In the genomic region with DNA sequence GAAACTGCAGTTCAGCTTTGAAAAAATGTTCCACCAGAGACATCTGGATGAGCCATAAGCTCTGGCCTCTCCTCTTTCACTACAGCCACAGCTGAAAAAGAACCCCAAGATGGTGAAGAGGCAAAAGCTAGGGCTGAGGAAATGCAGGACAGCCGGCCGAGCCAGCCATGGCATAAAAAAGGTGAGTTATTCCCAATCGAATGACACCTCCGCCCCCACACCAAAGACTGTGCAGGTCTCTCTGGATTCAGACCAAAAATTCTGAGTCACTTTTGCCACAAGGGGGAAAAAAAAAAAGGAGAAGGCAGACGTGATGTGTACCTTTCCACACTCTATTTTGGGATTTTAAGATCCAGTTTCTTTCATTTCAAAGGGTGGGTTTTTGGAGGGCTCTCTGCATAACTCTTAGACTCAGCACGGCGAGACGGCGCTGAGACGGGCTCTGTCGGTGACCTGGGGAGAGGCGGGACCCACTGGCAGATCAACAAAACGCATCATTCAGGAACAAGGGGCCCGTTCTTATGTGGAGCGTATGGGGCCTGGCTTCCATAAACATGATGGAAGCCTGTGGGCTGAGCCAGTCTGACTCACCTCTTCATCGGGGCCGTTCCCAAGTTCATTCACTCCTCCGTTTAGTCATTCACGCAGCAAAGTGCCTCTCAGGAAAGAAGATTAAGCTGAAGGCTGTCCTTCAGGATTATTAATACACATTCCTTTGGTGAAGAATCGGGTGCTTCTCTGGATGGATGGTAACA, we compare ENCODE assay signal across 1 cellular context.
TF ChIP-seq lines count a peak whose summit lies in the region.

No MANE protein-coding gene starts in this region.

TF ChIP-seq in GM23338, 12 proteins besides CTCF, POLR2A, EP300 and RAD21 (continued from another document):
- TF ChIP-seq, protein P1, sequence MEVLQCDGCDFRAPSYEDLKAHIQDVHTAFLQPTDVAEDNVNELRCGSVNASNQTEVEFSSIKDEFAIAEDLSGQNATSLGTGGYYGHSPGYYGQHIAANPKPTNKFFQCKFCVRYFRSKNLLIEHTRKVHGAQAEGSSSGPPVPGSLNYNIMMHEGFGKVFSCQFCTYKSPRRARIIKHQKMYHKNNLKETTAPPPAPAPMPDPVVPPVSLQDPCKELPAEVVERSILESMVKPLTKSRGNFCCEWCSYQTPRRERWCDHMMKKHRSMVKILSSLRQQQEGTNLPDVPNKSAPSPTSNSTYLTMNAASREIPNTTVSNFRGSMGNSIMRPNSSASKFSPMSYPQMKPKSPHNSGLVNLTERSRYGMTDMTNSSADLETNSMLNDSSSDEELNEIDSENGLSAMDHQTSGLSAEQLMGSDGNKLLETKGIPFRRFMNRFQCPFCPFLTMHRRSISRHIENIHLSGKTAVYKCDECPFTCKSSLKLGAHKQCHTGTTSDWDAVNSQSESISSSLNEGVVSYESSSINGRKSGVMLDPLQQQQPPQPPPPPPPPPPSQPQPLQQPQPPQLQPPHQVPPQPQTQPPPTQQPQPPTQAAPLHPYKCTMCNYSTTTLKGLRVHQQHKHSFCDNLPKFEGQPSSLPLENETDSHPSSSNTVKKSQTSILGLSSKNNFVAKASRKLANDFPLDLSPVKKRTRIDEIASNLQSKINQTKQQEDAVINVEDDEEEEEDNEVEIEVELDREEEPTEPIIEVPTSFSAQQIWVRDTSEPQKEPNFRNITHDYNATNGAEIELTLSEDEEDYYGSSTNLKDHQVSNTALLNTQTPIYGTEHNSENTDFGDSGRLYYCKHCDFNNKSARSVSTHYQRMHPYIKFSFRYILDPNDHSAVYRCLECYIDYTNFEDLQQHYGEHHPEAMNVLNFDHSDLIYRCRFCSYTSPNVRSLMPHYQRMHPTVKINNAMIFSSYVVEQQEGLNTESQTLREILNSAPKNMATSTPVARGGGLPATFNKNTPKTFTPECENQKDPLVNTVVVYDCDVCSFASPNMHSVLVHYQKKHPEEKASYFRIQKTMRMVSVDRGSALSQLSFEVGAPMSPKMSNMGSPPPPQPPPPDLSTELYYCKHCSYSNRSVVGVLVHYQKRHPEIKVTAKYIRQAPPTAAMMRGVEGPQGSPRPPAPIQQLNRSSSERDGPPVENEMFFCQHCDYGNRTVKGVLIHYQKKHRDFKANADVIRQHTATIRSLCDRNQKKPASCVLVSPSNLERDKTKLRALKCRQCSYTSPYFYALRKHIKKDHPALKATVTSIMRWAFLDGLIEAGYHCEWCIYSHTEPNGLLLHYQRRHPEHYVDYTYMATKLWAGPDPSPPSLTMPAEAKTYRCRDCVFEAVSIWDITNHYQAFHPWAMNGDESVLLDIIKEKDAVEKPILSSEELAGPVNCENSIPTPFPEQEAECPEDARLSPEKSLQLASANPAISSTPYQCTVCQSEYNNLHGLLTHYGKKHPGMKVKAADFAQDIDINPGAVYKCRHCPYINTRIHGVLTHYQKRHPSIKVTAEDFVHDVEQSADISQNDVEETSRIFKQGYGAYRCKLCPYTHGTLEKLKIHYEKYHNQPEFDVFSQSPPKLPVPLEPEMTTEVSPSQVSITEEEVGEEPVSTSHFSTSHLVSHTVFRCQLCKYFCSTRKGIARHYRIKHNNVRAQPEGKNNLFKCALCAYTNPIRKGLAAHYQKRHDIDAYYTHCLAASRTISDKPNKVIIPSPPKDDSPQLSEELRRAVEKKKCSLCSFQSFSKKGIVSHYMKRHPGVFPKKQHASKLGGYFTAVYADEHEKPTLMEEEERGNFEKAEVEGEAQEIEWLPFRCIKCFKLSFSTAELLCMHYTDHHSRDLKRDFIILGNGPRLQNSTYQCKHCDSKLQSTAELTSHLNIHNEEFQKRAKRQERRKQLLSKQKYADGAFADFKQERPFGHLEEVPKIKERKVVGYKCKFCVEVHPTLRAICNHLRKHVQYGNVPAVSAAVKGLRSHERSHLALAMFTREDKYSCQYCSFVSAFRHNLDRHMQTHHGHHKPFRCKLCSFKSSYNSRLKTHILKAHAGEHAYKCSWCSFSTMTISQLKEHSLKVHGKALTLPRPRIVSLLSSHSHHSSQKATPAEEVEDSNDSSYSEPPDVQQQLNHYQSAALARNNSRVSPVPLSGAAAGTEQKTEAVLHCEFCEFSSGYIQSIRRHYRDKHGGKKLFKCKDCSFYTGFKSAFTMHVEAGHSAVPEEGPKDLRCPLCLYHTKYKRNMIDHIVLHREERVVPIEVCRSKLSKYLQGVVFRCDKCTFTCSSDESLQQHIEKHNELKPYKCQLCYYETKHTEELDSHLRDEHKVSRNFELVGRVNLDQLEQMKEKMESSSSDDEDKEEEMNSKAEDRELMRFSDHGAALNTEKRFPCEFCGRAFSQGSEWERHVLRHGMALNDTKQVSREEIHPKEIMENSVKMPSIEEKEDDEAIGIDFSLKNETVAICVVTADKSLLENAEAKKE (CRISPR knock-in tag; IDR thresholded peaks at IDR 0.05), result no peak
- TF ChIP-seq ZNF114 (CRISPR knock-in tag; IDR thresholded peaks at IDR 0.05) (no peak), STAT1 (IDR thresholded peaks at IDR 0.05; ENCODE audit: unreplicated experiment) (no peak), CREB1 (CRISPR knock-in tag; IDR thresholded peaks at IDR 0.05; ENCODE audit: low read depth) (no peak), ZNF331 (CRISPR knock-in tag; IDR thresholded peaks at IDR 0.05; ENCODE audit: low read depth) (no peak), POLR2AphosphoS5 (IDR thresholded peaks at IDR 0.05; ENCODE audit: low read depth) (no peak), EZH2phosphoT487 (IDR thresholded peaks at IDR 0.05; ENCODE audit: unreplicated experiment) (no peak), JUNB (IDR thresholded peaks at IDR 0.05; ENCODE audit: unreplicated experiment) (no peak)
- TF ChIP-seq, protein P2, sequence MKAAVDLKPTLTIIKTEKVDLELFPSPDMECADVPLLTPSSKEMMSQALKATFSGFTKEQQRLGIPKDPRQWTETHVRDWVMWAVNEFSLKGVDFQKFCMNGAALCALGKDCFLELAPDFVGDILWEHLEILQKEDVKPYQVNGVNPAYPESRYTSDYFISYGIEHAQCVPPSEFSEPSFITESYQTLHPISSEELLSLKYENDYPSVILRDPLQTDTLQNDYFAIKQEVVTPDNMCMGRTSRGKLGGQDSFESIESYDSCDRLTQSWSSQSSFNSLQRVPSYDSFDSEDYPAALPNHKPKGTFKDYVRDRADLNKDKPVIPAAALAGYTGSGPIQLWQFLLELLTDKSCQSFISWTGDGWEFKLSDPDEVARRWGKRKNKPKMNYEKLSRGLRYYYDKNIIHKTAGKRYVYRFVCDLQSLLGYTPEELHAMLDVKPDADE (IDR thresholded peaks at IDR 0.05), result no peak
- TF ChIP-seq, protein P3, sequence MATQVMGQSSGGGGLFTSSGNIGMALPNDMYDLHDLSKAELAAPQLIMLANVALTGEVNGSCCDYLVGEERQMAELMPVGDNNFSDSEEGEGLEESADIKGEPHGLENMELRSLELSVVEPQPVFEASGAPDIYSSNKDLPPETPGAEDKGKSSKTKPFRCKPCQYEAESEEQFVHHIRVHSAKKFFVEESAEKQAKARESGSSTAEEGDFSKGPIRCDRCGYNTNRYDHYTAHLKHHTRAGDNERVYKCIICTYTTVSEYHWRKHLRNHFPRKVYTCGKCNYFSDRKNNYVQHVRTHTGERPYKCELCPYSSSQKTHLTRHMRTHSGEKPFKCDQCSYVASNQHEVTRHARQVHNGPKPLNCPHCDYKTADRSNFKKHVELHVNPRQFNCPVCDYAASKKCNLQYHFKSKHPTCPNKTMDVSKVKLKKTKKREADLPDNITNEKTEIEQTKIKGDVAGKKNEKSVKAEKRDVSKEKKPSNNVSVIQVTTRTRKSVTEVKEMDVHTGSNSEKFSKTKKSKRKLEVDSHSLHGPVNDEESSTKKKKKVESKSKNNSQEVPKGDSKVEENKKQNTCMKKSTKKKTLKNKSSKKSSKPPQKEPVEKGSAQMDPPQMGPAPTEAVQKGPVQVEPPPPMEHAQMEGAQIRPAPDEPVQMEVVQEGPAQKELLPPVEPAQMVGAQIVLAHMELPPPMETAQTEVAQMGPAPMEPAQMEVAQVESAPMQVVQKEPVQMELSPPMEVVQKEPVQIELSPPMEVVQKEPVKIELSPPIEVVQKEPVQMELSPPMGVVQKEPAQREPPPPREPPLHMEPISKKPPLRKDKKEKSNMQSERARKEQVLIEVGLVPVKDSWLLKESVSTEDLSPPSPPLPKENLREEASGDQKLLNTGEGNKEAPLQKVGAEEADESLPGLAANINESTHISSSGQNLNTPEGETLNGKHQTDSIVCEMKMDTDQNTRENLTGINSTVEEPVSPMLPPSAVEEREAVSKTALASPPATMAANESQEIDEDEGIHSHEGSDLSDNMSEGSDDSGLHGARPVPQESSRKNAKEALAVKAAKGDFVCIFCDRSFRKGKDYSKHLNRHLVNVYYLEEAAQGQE (IDR thresholded peaks at IDR 0.05; ENCODE audit: unreplicated experiment), result no peak
